Comparison of ENCODE assay signal across 22 cellular contexts in the genomic region with DNA sequence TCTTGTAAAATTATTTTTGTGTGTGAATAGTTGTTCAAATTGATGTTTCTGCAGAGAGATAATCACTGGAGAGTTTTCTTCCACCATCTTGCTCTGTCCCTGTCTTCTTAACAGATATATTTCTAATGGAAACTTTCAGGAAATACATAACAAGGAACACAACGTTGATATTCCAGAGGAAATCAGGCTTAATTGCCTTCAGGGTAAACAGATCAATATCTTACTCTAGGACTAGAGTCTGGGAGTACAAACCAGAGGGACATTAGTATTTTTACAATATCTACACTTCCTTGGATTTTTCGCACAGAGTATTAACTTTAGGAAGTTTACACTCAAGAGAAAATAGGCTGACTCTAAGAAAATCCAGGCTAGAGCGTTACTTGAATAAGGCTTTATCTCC.
"Had no signal": no experiment of that assay in that cellular context is flagged by ENCODE, and none has a peak within 500 bp of the region (broad histone marks: within the 10 kb centered on the region; RNA-seq: fewer than 3 reads in every experiment).

No MANE protein-coding gene starts in this region.

- H3K4me3 ChIP-seq: SJSA1, SK-N-MC had no signal

- H3K9me3 ChIP-seq: SJSA1 had no signal

- H3K27me3 ChIP-seq: SJSA1 had no signal

- DNase-seq: IMR-90, Karpas-422, KG1, MM.1S, NCI-H1092 treated with DMSO at 0.1 percent for 48 hours, NCI-H1436, NCI-H187, NCI-H2029, NCI-H2081 treated with DMSO at 0.1 percent for 48 hours, NCI-H2171, NCI-H226, NCI-H446, NCI-H510A, NCI-H524 treated with DMSO at 0.1 percent for 48 hours, NCI-H69, NCI-H774, Right ventricle myocardium superior, RPMI8226, SIG-M5 had no signal

- H3K27ac ChIP-seq: HL-60, SJSA1, SK-N-MC had no signal

- H3K36me3 ChIP-seq: SJSA1 had no signal
